9 cellular contexts compared by ENCODE assay signal in the genomic region with DNA sequence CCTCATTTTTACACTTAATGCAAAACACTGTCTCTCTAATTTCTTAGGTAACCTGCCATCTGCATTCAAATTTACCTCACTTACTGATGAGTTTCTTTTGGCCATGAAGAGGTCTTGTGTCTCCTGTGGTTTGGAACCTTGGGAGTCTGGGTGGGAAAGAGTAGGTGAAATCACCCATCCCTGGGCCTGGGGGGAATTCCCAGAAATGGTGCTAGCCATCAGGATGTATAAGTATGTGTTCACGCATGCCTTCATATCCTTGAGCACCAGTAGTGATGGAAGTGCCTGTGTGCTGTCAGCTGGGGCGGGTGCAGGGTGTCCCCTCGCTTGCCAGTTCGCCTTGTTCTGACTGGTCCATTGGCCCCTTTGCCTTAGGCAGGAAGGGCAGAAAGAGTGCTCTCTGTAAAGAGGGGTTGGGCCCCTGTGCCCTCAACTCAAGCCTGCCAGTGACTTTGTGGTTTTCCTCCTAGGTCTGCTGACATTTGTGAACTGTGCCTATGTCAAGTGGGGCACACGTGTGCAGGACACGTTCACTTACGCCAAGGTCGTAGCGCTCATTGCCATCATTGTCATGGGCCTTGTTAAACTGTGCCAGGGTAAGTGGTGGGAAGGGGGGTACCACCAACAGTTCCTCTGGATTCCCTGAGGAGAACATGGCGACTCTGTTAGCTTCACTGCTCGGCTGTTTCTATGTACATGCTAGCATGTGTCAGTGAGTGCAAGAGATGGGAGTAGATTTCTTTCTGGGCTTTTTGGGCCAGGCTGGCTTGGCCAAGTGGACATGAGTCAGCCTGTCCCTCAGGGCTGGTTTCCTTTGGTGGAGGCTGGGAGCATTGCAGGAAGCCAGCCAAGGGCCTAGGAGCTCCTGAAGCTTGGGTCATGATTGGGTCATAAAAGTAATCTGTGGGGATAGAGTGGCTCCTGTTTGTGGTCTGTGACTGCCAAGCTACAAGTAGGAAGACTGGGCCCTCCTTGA. TPM values are rescaled to one million over a fixed set of nuclear protein-coding genes. Genes with fewer than 3 reads are reported as not detected.
A peak's percentile ranks its signal among the peaks of the same experiment; 100 is the strongest.
DNase-seq lines count a peak whose midpoint lies in the region; ATAC-seq, FAIRE-seq and TF ChIP-seq lines count a peak whose summit lies in the region.
"Had no signal": no experiment of that assay in that cellular context is flagged by ENCODE, and none has a peak within 500 bp of the region (broad histone marks: within the 10 kb centered on the region; RNA-seq: fewer than 3 reads in every experiment).

No MANE protein-coding gene starts in this region.

- SMC1A ChIA-PET in GM12878 (lab: Charles Lee; ENCODE audit: uncharacterized antibody, unreplicated experiment) = interaction anchor here (0.9 to 5.0 kb wide), 7 partner anchors 12 to 40 kb away, joined by 3 to 56 read pairs (median 19); a partner anchor contains a TSS

- H3K36me3 Mint-ChIP-seq in memory B cell = peaks cover 29% of the 10 kb centered on the region
- peaks cover 23% of the 10 kb centered on the region for H3K36me3 Mint-ChIP-seq in WTC11

- H3K27me3 ChIP-seq in GM12878 (replicated peaks in 1 of 2; ENCODE audit: control insufficient read depth in 2 of 2, insufficient read depth in 2 of 2, low read length in 1 of 2) = no peaks in the 10 kb centered on the region

- RAD21 ChIA-PET in GM12878 (lab: Charles Lee; ENCODE audit: unreplicated experiment) = interaction anchor here (1.2 to 4.9 kb wide), 5 partner anchors 12 to 41 kb away, joined by 7 to 97 read pairs (median 14); a partner anchor contains a TSS

- no peak for FAIRE-seq in GM12878 (lab: Jason Lieb, UNC)

- DNase-seq in AG09309 (ENCODE audit: low read depth) (peak; percentile 71), NCI-H226 (peak; percentile 85), GM12878 (ENCODE audit: low read depth, low spot score) (no peak), memory B cell (ENCODE audit: low spot score in 2 of 2) (no peak), 8988T (no peak), WTC11 (ENCODE audit: low spot score) (no peak)
- DNase-seq: activated CD4-positive, CD25-positive, alpha-beta regulatory T cell treated with anti-CD3 and anti-CD28 coated beads, Interleukin-2, amount 50 U/mL, for 72 hours had no signal

- peaks cover 20 to 27% of the 10 kb centered on the region in 2 experiments; a peak in 3 of 4 replicates for H3K36me3 ChIP-seq in GM12878 (ENCODE audit: control insufficient read depth in 2 of 2, insufficient read depth in 2 of 2, low read length in 1 of 2)

- no peaks in the 10 kb centered on the region for H3K9me3 ChIP-seq in GM12878 (replicated peaks; ENCODE audit: control insufficient read depth, insufficient read depth, low read length)

- H3K4me1 ChIP-seq in GM12878 (ENCODE audit: control insufficient read depth, insufficient read depth, low read length) = peaks cover 73% of the 10 kb centered on the region

- in situ Hi-C loops in GM12878 (cut with MboI) = no loop called here

- H3K4me2 ChIP-seq in GM12878 (ENCODE audit: control insufficient read depth, insufficient read depth) = 0 out of 2 replicates have a peak overlapping the region, but pooled peaks have one; percentile 9

- H3K9me3 Mint-ChIP-seq in memory B cell (no peaks in the 10 kb centered on the region), WTC11 (no peaks in the 10 kb centered on the region)

- H3K4me1 Mint-ChIP-seq in memory B cell (peaks cover 60% of the 10 kb centered on the region), WTC11 (peaks cover 8% of the 10 kb centered on the region)

- intact Hi-C loops in GM12878 (cut with micrococcal nuclease; ENCODE audit: unreplicated experiment) = no loop called here

- WGBS in GM12878 (ENCODE audit: insufficient coverage, insufficient replicate concordance, low lambda C conversion rate, missing lambda C conversion rate) = 90% methylated on average over 11 of the region's 11 CpGs

- no peak for ATAC-seq in GM12878
- no peak for ATAC-seq in memory B cell (ENCODE audit: low read depth)
- ATAC-seq in WTC11 = no peak
- ATAC-seq in HG03378 (IDR thresholded peaks at IDR 0.05; ENCODE audit: unreplicated experiment) = no peak
- no peak for ATAC-seq in HG03354 (IDR thresholded peaks at IDR 0.05; ENCODE audit: poor library complexity, severe bottlenecking, unreplicated experiment)

- no peak for TF ChIP-seq CTCF in AG09309 (IDR thresholded peaks at IDR 0.05; ENCODE audit: control insufficient read depth, insufficient read depth, low read depth, low read length, missing control alignments)
- no peak for TF ChIP-seq CTCF in GM12878 (IDR thresholded peaks at IDR 0.05 in 2 of 3, conservative IDR thresholded peaks at IDR 0.05 in 1 of 3; ENCODE audit: control insufficient read depth in 2 of 3, extremely low read depth in 1 of 3, insufficient read depth in 1 of 3, low read depth in 3 of 3, low read length in 3 of 3)
- TF ChIP-seq CTCF in WTC11 (IDR thresholded peaks at IDR 0.05) = no peak

- H4K20me1 ChIP-seq in GM12878 (ENCODE audit: control insufficient read depth, insufficient read depth) = no peaks in the 10 kb centered on the region

- H3K4me3 ChIP-seq in AG09309 (ENCODE audit: control insufficient read depth, low read depth, low read length) = no peak overlapping the region
- H3K4me3 ChIP-seq in GM12878 = no peak overlapping the region

- no peak overlapping the region for H2AFZ ChIP-seq in GM12878 (ENCODE audit: control insufficient read depth, low read depth, low read length)

- peak overlapping the region; percentile 82 for H3K27ac Mint-ChIP-seq in memory B cell
- no peak overlapping the region; the same call in 1 of the 2 replicates for H3K27ac Mint-ChIP-seq in WTC11

- H3K9ac ChIP-seq in GM12878 (ENCODE audit: control insufficient read depth, insufficient read depth, low read length) = no peak overlapping the region

- no TSS peak for BruUV-seq in GM12878 (replicated peaks; lab: Mats Ljungman, UMichigan)

- POLR2A ChIA-PET in GM12878 (lab: Charles Lee) (interaction anchor here (0.6 to 11.1 kb wide), 3 partner anchors 16 to 150 kb away, joined by 3 to 177 read pairs (median 15); a partner anchor contains a TSS), WTC11 (lab: Charles Lee) (no interaction called here)

- peaks cover 46% of the 10 kb centered on the region for H3K79me2 ChIP-seq in GM12878 (ENCODE audit: control insufficient read depth, insufficient read depth, low read length)

- TF ChIP-seq POLR2A in GM12878 (IDR thresholded peaks at IDR 0.05; ENCODE audit: low read depth, low read length) = no peak

- TF ChIP-seq RAD21 in GM12878 (IDR thresholded peaks at IDR 0.05; ENCODE audit: insufficient read depth, low read depth, low read length) = no peak

- H3K27me3 Mint-ChIP-seq in memory B cell = no peaks in the 10 kb centered on the region
- no peaks in the 10 kb centered on the region for H3K27me3 Mint-ChIP-seq in WTC11 (ENCODE audit: low read depth)

- CTCF ChIA-PET in GM12878 (lab: Yijun Ruan, JAX) (interaction anchor here (0.9 to 5.2 kb wide), 6 partner anchors 21 to 47 kb away, joined by 3 to 126 read pairs (median 16); a partner anchor contains a TSS), WTC11 (lab: Charles Lee) (interaction anchor here (4.2 kb wide), 1 partner anchor 24 kb away, joined by 24 read pairs; a partner anchor contains a TSS)

- peak overlapping the region; percentile 20; the same call in 1 of the 2 replicates for H3K27ac ChIP-seq in GM12878 (ENCODE audit: control insufficient read depth, insufficient read depth)

- TF ChIP-seq EP300 in GM12878 (IDR thresholded peaks at IDR 0.05; ENCODE audit: borderline replicate concordance in 1 of 2, control insufficient read depth in 1 of 2, low read depth in 2 of 2, low read length in 2 of 2) = no peak

- H3K4me3 Mint-ChIP-seq in memory B cell (peak overlapping the region; percentile 53), WTC11 (no peak overlapping the region)

RNA-seq across cellular contexts. Expression of a gene that starts 23.2 kb away (rescaled TPM):
- total RNA-seq in GM12878 (2013; cell fraction: nucleolus; rRNA removed) = 46.8 and 51.0 TPM in 2 replicates
- total RNA-seq in GM12878 (2014; rRNA removed) (16.0 and 17.7 TPM in 2 replicates), GM12878 (2014; rRNA removed; fragmentation: Illumina TruSeq; extraction: Trizol) (17.7 and 18.1 TPM in 2 replicates), GM12878 (2021) (17.7 and 22.0 TPM in 2 replicates), WTC11 (2021) (20.5 to 22.6 TPM (median 20.7 TPM) in 3 replicates)
- 11.8 TPM for polyA plus RNA-seq in GM12878 (2011; ENCODE audit: low read depth)
- polyA plus RNA-seq in GM12878 (2011; rRNA removed) (17.8 and 19.6 TPM in 2 replicates), GM12878 (2014; fragmentation: Illumina TruSeq; extraction: Trizol) (16.0 and 16.8 TPM in 2 replicates), GM12878 (2014; fragmentation: Nextera tagmentation; extraction: Ambion mirVana) (1 to 10 TPM; 2.9 to 6.4 TPM), GM12878 (2014; rRNA removed) (13.9 and 16.0 TPM in 2 replicates), GM12878 (2016; fragmentation: Nextera tagmentation; extraction: Ambion mirVana) (10 to 100 TPM; 23.8 to 27.4 TPM)
- polyA plus RNA-seq in GM12878 (2011; cell fraction: cytosol; rRNA removed) = 8.7 and 9.2 TPM in 2 replicates
- 28.2 and 29.3 TPM in 2 replicates for polyA plus RNA-seq in GM12878 (2011; cell fraction: nucleus; rRNA removed)
- 14.3 and 16.2 TPM in 2 replicates for polyA plus RNA-seq in GM12878 (2012)
- 11.2 and 13.8 TPM in 2 replicates for polyA minus RNA-seq in GM12878 (2011; rRNA and poly(A)+ RNA removed)
- 2.8 and 2.9 TPM in 2 replicates for polyA minus RNA-seq in GM12878 (2011; cell fraction: cytosol; rRNA and poly(A)+ RNA removed)
- 10.0 and 16.6 TPM in 2 replicates for polyA minus RNA-seq in GM12878 (2011; cell fraction: nucleus; rRNA and poly(A)+ RNA removed)

RNA-seq across cellular contexts. Expression of a gene that starts 23.2 kb away (rescaled TPM):
- 208 and 222 TPM in 2 replicates for total RNA-seq in GM12878 (2013; cell fraction: nucleolus; rRNA removed)
- total RNA-seq in GM12878 (2014; rRNA removed) (29.8 and 33.9 TPM in 2 replicates), GM12878 (2014; rRNA removed; fragmentation: Illumina TruSeq; extraction: Trizol) (27.4 and 27.5 TPM in 2 replicates), GM12878 (2021) (51.3 and 60.4 TPM in 2 replicates), WTC11 (2021) (27.4 TPM in 3 replicates)
- 28.5 TPM for polyA plus RNA-seq in GM12878 (2011; ENCODE audit: low read depth)
- polyA plus RNA-seq in GM12878 (2011; rRNA removed) (46.3 and 53.6 TPM in 2 replicates), GM12878 (2014; fragmentation: Illumina TruSeq; extraction: Trizol) (60.1 and 66.5 TPM in 2 replicates), GM12878 (2014; fragmentation: Nextera tagmentation; extraction: Ambion mirVana) (1 to 10 TPM; 8.2 TPM), GM12878 (2014; rRNA removed) (52.7 and 55.0 TPM in 2 replicates), GM12878 (2016; fragmentation: Nextera tagmentation; extraction: Ambion mirVana) (10 to 100 TPM; 26.6 to 27.4 TPM)
- 49.2 and 50.2 TPM in 2 replicates for polyA plus RNA-seq in GM12878 (2011; cell fraction: cytosol; rRNA removed)
- 208 and 220 TPM in 2 replicates for polyA plus RNA-seq in GM12878 (2011; cell fraction: nucleus; rRNA removed)
- polyA plus RNA-seq in GM12878 (2012) = 25.9 and 29.0 TPM in 2 replicates
- polyA minus RNA-seq in GM12878 (2011; rRNA and poly(A)+ RNA removed) = 106 and 130 TPM in 2 replicates
- 28.4 and 29.1 TPM in 2 replicates for polyA minus RNA-seq in GM12878 (2011; cell fraction: cytosol; rRNA and poly(A)+ RNA removed)
- polyA minus RNA-seq in GM12878 (2011; cell fraction: nucleus; rRNA and poly(A)+ RNA removed) = 45.0 and 65.2 TPM in 2 replicates

RNA-seq across cellular contexts. Expression of a gene that starts 23.3 kb away (rescaled TPM):
- total RNA-seq in GM12878 (2013; cell fraction: nucleolus; rRNA removed) = 287 and 321 TPM in 2 replicates
- total RNA-seq in GM12878 (2014; rRNA removed) = 45.8 and 48.5 TPM in 2 replicates
- total RNA-seq in GM12878 (2014; rRNA removed; fragmentation: Illumina TruSeq; extraction: Trizol) = 32.6 and 33.4 TPM in 2 replicates
- total RNA-seq in GM12878 (2021) = 45.4 and 47.6 TPM in 2 replicates
- 16.4 TPM for polyA plus RNA-seq in GM12878 (2011; ENCODE audit: low read depth)
- polyA plus RNA-seq in GM12878 (2011; rRNA removed) = 40.7 and 49.3 TPM in 2 replicates
- polyA plus RNA-seq in GM12878 (2011; cell fraction: cytosol; rRNA removed) = 51.4 and 85.8 TPM in 2 replicates
- 460 and 573 TPM in 2 replicates for polyA plus RNA-seq in GM12878 (2011; cell fraction: nucleus; rRNA removed)
- 32.4 and 33.5 TPM in 2 replicates for polyA plus RNA-seq in GM12878 (2012)
- polyA plus RNA-seq in GM12878 (2014; fragmentation: Illumina TruSeq; extraction: Trizol) = 28.6 and 43.3 TPM in 2 replicates
- 1 to 10 TPM; 5.1 to 5.6 TPM for polyA plus RNA-seq in GM12878 (2014; fragmentation: Nextera tagmentation; extraction: Ambion mirVana)
- polyA plus RNA-seq in GM12878 (2014; rRNA removed) = 52.4 and 56.1 TPM in 2 replicates
- polyA plus RNA-seq in GM12878 (2016; fragmentation: Nextera tagmentation; extraction: Ambion mirVana) = 10 to 100 TPM; 36.9 to 40.7 TPM
- 54.9 and 77.8 TPM in 2 replicates for polyA minus RNA-seq in GM12878 (2011; rRNA and poly(A)+ RNA removed)
- 20.1 and 21.9 TPM in 2 replicates for polyA minus RNA-seq in GM12878 (2011; cell fraction: cytosol; rRNA and poly(A)+ RNA removed)
- 77.7 and 124 TPM in 2 replicates for polyA minus RNA-seq in GM12878 (2011; cell fraction: nucleus; rRNA and poly(A)+ RNA removed)
- total RNA-seq in WTC11 (2021) = 50.3 to 59.3 TPM (median 52.5 TPM) in 3 replicates

RNA-seq across cellular contexts. Expression of a gene that starts 42.4 kb away (rescaled TPM):
- 16.6 and 18.3 TPM in 2 replicates for total RNA-seq in GM12878 (2013; cell fraction: nucleolus; rRNA removed)
- total RNA-seq in GM12878 (2014; rRNA removed) (8.2 and 8.4 TPM in 2 replicates), GM12878 (2014; rRNA removed; fragmentation: Illumina TruSeq; extraction: Trizol) (3.4 and 3.8 TPM in 2 replicates), GM12878 (2021) (7.6 and 7.8 TPM in 2 replicates), WTC11 (2021) (9.4 to 10.2 TPM (median 9.8 TPM) in 3 replicates)
- 3.6 TPM for polyA plus RNA-seq in GM12878 (2011; ENCODE audit: low read depth)
- polyA plus RNA-seq in GM12878 (2011; rRNA removed) (3.1 and 6.3 TPM in 2 replicates), GM12878 (2014; fragmentation: Illumina TruSeq; extraction: Trizol) (1.5 and 3.0 TPM in 2 replicates), GM12878 (2014; fragmentation: Nextera tagmentation; extraction: Ambion mirVana) (1 to 10 TPM in 1 of 2 experiments, under 1 TPM in 1; 0.31 to 1.1 TPM), GM12878 (2014; rRNA removed) (7.8 and 8.5 TPM in 2 replicates), GM12878 (2016; fragmentation: Nextera tagmentation; extraction: Ambion mirVana) (1 to 10 TPM; 7.3 to 9.4 TPM)
- polyA plus RNA-seq in GM12878 (2011; cell fraction: cytosol; rRNA removed) = 8.2 and 8.9 TPM in 2 replicates
- polyA plus RNA-seq in GM12878 (2011; cell fraction: nucleus; rRNA removed) = 11.1 and 11.3 TPM in 2 replicates
- polyA plus RNA-seq in GM12878 (2012) = 5.8 and 8.0 TPM in 2 replicates
- 8.5 and 8.7 TPM in 2 replicates for polyA minus RNA-seq in GM12878 (2011; rRNA and poly(A)+ RNA removed)
- 4.8 and 5.7 TPM in 2 replicates for polyA minus RNA-seq in GM12878 (2011; cell fraction: cytosol; rRNA and poly(A)+ RNA removed)
- polyA minus RNA-seq in GM12878 (2011; cell fraction: nucleus; rRNA and poly(A)+ RNA removed) = 4.1 and 7.2 TPM in 2 replicates

RNA-seq across cellular contexts. Expression of a gene that starts 51.6 kb away (rescaled TPM):
- not detected in 2 replicates for total RNA-seq in GM12878 (2013; cell fraction: nucleolus; rRNA removed)
- total RNA-seq in GM12878 (2014; rRNA removed) = 0.11 TPM in 1 of 2 replicates, not detected in the other
- 0.04 TPM in 1 of 2 replicates, not detected in the other for total RNA-seq in GM12878 (2014; rRNA removed; fragmentation: Illumina TruSeq; extraction: Trizol)
- 0.08 and 0.29 TPM in 2 replicates for total RNA-seq in GM12878 (2021)
- not detected for polyA plus RNA-seq in GM12878 (2011; ENCODE audit: low read depth)
- not detected in 2 replicates for polyA plus RNA-seq in GM12878 (2011; rRNA removed)
- not detected in 2 replicates for polyA plus RNA-seq in GM12878 (2011; cell fraction: cytosol; rRNA removed)
- 0.03 and 0.18 TPM in 2 replicates for polyA plus RNA-seq in GM12878 (2011; cell fraction: nucleus; rRNA removed)
- 0.10 and 0.42 TPM in 2 replicates for polyA plus RNA-seq in GM12878 (2012)
- 0.06 TPM in 1 of 2 replicates, not detected in the other for polyA plus RNA-seq in GM12878 (2014; fragmentation: Illumina TruSeq; extraction: Trizol)
- under 1 TPM in 1 of 2 experiments, not detected in 1; 0.08 TPM for polyA plus RNA-seq in GM12878 (2014; fragmentation: Nextera tagmentation; extraction: Ambion mirVana)
- 0.13 and 0.23 TPM in 2 replicates for polyA plus RNA-seq in GM12878 (2014; rRNA removed)
- polyA plus RNA-seq in GM12878 (2016; fragmentation: Nextera tagmentation; extraction: Ambion mirVana) = under 1 TPM; 0.12 to 0.64 TPM
- polyA minus RNA-seq in GM12878 (2011; rRNA and poly(A)+ RNA removed) = 0.10 TPM in 1 of 2 replicates, not detected in the other
- polyA minus RNA-seq in GM12878 (2011; cell fraction: cytosol; rRNA and poly(A)+ RNA removed) = 1.0 TPM in 1 of 2 replicates, not detected in the other
- 0.36 and 0.38 TPM in 2 replicates for polyA minus RNA-seq in GM12878 (2011; cell fraction: nucleus; rRNA and poly(A)+ RNA removed)
- 48.5 to 55.0 TPM (median 49.8 TPM) in 3 replicates for total RNA-seq in WTC11 (2021)

Comparison
In these comparisons a context has a peak if more than half of its experiments do, and no peak if none do; other contexts are left out.
1. DNase-seq: peak in AG09309 (single experiment) and NCI-H226 (single experiment); none in GM12878 (single experiment), memory B cell (0 of 2), 8988T (single experiment) and WTC11 (single experiment).